Comparison of ENCODE assay signal across 8 cellular contexts in genomic region chr2:222655748-222656543, GRCh38. TPM values are rescaled to one million over a fixed set of nuclear protein-coding genes. Genes with fewer than 3 reads are reported as not detected.
A peak's percentile ranks its signal among the peaks of the same experiment; 100 is the strongest.
DNase-seq lines count a peak whose midpoint lies in the region; ATAC-seq and TF ChIP-seq lines count a peak whose summit lies in the region.

Gene FARSB (minus strand): TSS chr2:222656092. CDS start chr2:222656073, 19 bp downstream.

- intact Hi-C loops in left lung (cut with DNase I): no loop called here

- peak within 1 kb of the TSS; percentile 91 to 99 (median 98) for H3K9ac ChIP-seq in BLaER1 treated with 17β-estradiol and CSF1 and Interleukin-3, amounts not matched to agents 10 nM and 100 nM

- ATAC-seq in GM19351 (IDR thresholded peaks at IDR 0.05; ENCODE audit: unreplicated experiment) (peak; percentile 83), HG03521 (IDR thresholded peaks at IDR 0.05; ENCODE audit: unreplicated experiment) (peak; percentile 90), left lung (peak; percentile 99)

- peaks cover 0 to 32% (median 10%) of the 10 kb centered on the region in 11 experiments; a peak in 9 of 22 replicates for H3K36me3 ChIP-seq in BLaER1 treated with 17β-estradiol and CSF1 and Interleukin-3, amounts not matched to agents 10 nM and 100 nM
- H3K36me3 ChIP-seq in left lung: no peaks in the 10 kb centered on the region

- peaks cover 0 to 27% (median 16%) of the 10 kb centered on the region in 11 experiments; a peak in 12 of 22 replicates for H4K20me1 ChIP-seq in BLaER1 treated with 17β-estradiol and CSF1 and Interleukin-3, amounts not matched to agents 10 nM and 100 nM

- H3K27me3 ChIP-seq in BLaER1 treated with 17β-estradiol and CSF1 and Interleukin-3, amounts not matched to agents 10 nM and 100 nM: no peaks in the 10 kb centered on the region
- H3K27me3 ChIP-seq in left lung: no peaks in the 10 kb centered on the region

- H3K4me1 ChIP-seq in BLaER1 treated with 17β-estradiol and CSF1 and Interleukin-3, amounts not matched to agents 10 nM and 100 nM: peaks cover 29 to 39% (median 33%) of the 10 kb centered on the region in 10 experiments
- peaks cover 11 to 40% of the 10 kb centered on the region in 2 donors for H3K4me1 ChIP-seq in left lung

- no peak for TF ChIP-seq CTCF in left lung (IDR thresholded peaks at IDR 0.05)

- peak within 1 kb of the TSS; percentile 81 to 96 (median 90) for H3K4me3 ChIP-seq in BLaER1 treated with 17β-estradiol and CSF1 and Interleukin-3, amounts not matched to agents 10 nM and 100 nM
- H3K4me3 ChIP-seq in left lung: peak within 1 kb of the TSS; percentile 84 to 100

- peak within 1 kb of the TSS; percentile 93 to 100 (median 99) for H3K27ac ChIP-seq in BLaER1 treated with 17β-estradiol and CSF1 and Interleukin-3, amounts not matched to agents 10 nM and 100 nM
- H3K27ac ChIP-seq in left lung: peak within 1 kb of the TSS; percentile 91 to 93

- H3K4me2 ChIP-seq in BLaER1 treated with 17β-estradiol and CSF1 and Interleukin-3, amounts not matched to agents 10 nM and 100 nM: peak within 1 kb of the TSS; percentile 82 to 95 (median 92)

- DNase-seq in NCI-H748 (lab: John Stamatoyannopoulos, UW; ENCODE audit: unreplicated experiment) (peak; percentile 98), dedifferentiated amniotic fluid mesenchymal stem cell (ENCODE audit: extremely low spot score) (peak; percentile 96), left lung (peak; percentile 96 to 98)
- DNase-seq in activated CD4-positive, alpha-beta T cell treated with anti-CD3 and anti-CD28 coated beads, Interleukin-2, amount 50 U/mL, for 1 hour: peak; percentile 91
- peak; percentile 86 for DNase-seq in stimulated activated CD4-positive, alpha-beta T cell treated with anti-CD3 and anti-CD28 coated beads, Interleukin-2, amount 100 ng/mL, for 48 hours

- H3K9me3 ChIP-seq in BLaER1 treated with 17β-estradiol and CSF1 and Interleukin-3, amounts not matched to agents 10 nM and 100 nM (replicated peaks in 1 of 11): no peaks in the 10 kb centered on the region
- no peaks in the 10 kb centered on the region for H3K9me3 ChIP-seq in left lung

RNA-seq across cellular contexts. Expression of gene FARSB, which starts in this region (rescaled TPM):
- total RNA-seq in left lung: 10 to 100 TPM; 12.4 to 23.1 TPM

Comparison
In these comparisons a context has a peak if more than half of its experiments do, and no peak if none do; other contexts are left out.
1. Peak in every context shown above with its lines: DNase-seq, ATAC-seq, H3K4me3 ChIP-seq and H3K27ac ChIP-seq.